18 cellular contexts compared by ENCODE assay signal in the genomic region with DNA sequence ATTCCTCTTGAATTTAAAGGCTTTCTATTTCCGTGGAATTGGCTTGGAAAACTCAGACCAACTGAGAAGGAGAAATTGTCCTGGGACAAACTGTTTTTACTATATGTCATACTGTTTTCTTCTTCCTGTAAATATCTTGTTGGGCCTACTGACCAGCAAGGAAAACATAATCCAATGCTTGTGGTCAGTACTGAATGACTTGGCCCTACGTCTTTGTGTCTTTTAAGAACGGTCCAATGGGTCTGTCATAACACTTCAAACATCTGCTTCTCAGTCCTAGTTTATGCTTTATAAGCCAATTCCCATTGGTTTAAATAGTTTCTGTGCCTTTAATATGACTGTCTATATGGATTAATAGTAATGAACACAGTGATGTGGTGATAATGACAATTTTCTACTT.
DNase-seq lines count a peak whose midpoint lies in the region; ATAC-seq lines count a peak whose summit lies in the region.
"Had no signal": no experiment of that assay in that cellular context is flagged by ENCODE, and none has a peak within 500 bp of the region (broad histone marks: within the 10 kb centered on the region; RNA-seq: fewer than 3 reads in every experiment).

No MANE protein-coding gene starts in this region.

- H4K91ac ChIP-seq in mesenchymal stem cell (ENCODE audit: low read length), result no peak overlapping the region

- H3K9ac ChIP-seq in mesenchymal stem cell (ENCODE audit: low read length), result no peak overlapping the region

- no peak overlapping the region for H3K23ac ChIP-seq in mesenchymal stem cell (ENCODE audit: low read length in 2 of 2)

- no peak overlapping the region for H4K8ac ChIP-seq in mesenchymal stem cell (ENCODE audit: low read length)

- no peak for ATAC-seq in GM18861 (IDR thresholded peaks at IDR 0.05; ENCODE audit: unreplicated experiment)
- ATAC-seq: A549, GM23338, HCT116 had no signal

- H3K14ac ChIP-seq in mesenchymal stem cell (ENCODE audit: low read length in 2 of 2), result no peak overlapping the region

- no peak overlapping the region for H3K4me2 ChIP-seq in mesenchymal stem cell (ENCODE audit: low read length, poor library complexity, severe bottlenecking)
- H3K4me2 ChIP-seq: A549, GM23338 had no signal

- 81% methylated on average over 3 of the region's 3 CpGs for WGBS in mesenchymal stem cell

- no peak overlapping the region for H2AFZ ChIP-seq in mesenchymal stem cell (ENCODE audit: low read depth, low read length)
- H2AFZ ChIP-seq: GM23338 had no signal

- H3K9me3 ChIP-seq in mesenchymal stem cell (ENCODE audit: control insufficient read depth, low read length), result peaks cover 1% of the 10 kb centered on the region
- H3K9me3 ChIP-seq: A549 had no signal

- no peak overlapping the region for H2AK5ac ChIP-seq in mesenchymal stem cell (ENCODE audit: low read length, severe bottlenecking)

- H3K36me3 ChIP-seq in mesenchymal stem cell (ENCODE audit: control insufficient read depth in 1 of 2, insufficient read depth in 2 of 2, low read depth in 1 of 2, low read length in 2 of 2), result no peaks in the 10 kb centered on the region

- no peaks in the 10 kb centered on the region for H3K27me3 ChIP-seq in mesenchymal stem cell (ENCODE audit: control insufficient read depth in 1 of 2, insufficient read depth in 1 of 2, low read length in 2 of 2)

- H3K79me1 ChIP-seq in mesenchymal stem cell (replicated peaks; ENCODE audit: low read length, poor library complexity, severe bottlenecking), result no peaks in the 10 kb centered on the region

- H3K18ac ChIP-seq in mesenchymal stem cell (ENCODE audit: low read depth in 1 of 2, low read length in 2 of 2), result no peak overlapping the region

- no peak overlapping the region for H2BK5ac ChIP-seq in mesenchymal stem cell (ENCODE audit: low read depth, low read length, poor library complexity, severe bottlenecking)

- no peak overlapping the region for H2BK12ac ChIP-seq in mesenchymal stem cell (ENCODE audit: low read length in 2 of 2)

- no peak overlapping the region for H3K4ac ChIP-seq in mesenchymal stem cell (ENCODE audit: low read depth in 1 of 2, low read length in 2 of 2)

- no peak overlapping the region for H2BK120ac ChIP-seq in mesenchymal stem cell (ENCODE audit: low read depth, low read length)

- no peaks in the 10 kb centered on the region for H3K4me1 ChIP-seq in mesenchymal stem cell (ENCODE audit: control insufficient read depth, insufficient read depth, low read depth, low read length)
- H3K4me1 ChIP-seq: A549 had no signal

- H3K4me3 ChIP-seq in mesenchymal stem cell (ENCODE audit: insufficient read depth in 1 of 2, low read depth in 1 of 2, low read length in 2 of 2), result no peak overlapping the region
- H3K4me3 ChIP-seq: A549, GM23338 had no signal

- DNase-seq in LHCN-M2 (ENCODE audit: low read depth) (peak; percentile 57), fibroblast of gingiva (ENCODE audit: low read depth) (peak; percentile 6), mesenchymal stem cell (peak; percentile 5), NCI-H2107 treated with DMSO at 0.1 percent for 48 hours (lab: John Stamatoyannopoulos, UW; ENCODE audit: unreplicated experiment) (no peak)
- DNase-seq in stimulated activated CD4-positive, alpha-beta T cell treated with anti-CD3 and anti-CD28 coated beads, Interleukin-4, amount 100 ng/mL, for 24 hours, result no peak
- DNase-seq: 8988T; C1 segment of cervical spinal cord; Calu3; CD4-positive, alpha-beta memory T cell; COR-L47; DMS53; DMS79 treated with DMSO at 0.1 percent for 48 hours; GF-D8; H9 had no signal

- no peak overlapping the region for H2BK15ac ChIP-seq in mesenchymal stem cell (ENCODE audit: low read depth, poor library complexity, severe bottlenecking)

- no peak overlapping the region for H3K27ac ChIP-seq in mesenchymal stem cell (ENCODE audit: low read length, poor library complexity, severe bottlenecking)
- H3K27ac ChIP-seq: A549 had no signal

Comparison
In these comparisons a context has a peak if more than half of its experiments do, and no peak if none do; other contexts are left out.
1. DNase-seq: peak in LHCN-M2 (single experiment), fibroblast of gingiva (single experiment) and mesenchymal stem cell (single experiment); none in stimulated activated CD4-positive, alpha-beta T cell treated with anti-CD3 and anti-CD28 coated beads, Interleukin-4, amount 100 ng/mL, for 24 hours (single experiment) and NCI-H2107 treated with DMSO at 0.1 percent for 48 hours (single experiment).